ENCODE assay signal across 2 cellular contexts in the genomic region with DNA sequence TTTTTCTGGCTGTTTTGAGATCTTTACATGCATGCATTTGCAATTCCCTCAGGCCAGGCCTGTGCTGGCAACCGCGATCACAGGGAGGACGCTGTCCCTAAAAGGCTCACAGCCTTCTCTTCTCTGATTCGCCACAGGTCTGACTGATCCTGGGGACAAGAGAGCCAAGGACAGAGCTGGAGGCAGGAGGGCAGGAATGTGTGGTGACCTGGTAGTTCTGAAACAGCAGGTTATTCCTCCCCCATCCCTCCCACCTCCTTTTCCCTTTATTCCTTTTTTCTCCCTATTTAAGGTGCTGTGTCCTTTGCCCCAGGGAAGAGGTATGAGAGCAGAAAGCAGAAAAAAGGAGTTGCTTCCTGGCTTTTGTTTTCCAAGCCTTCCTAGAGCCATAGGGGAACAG.
TF ChIP-seq lines count a peak whose summit lies in the region.

No MANE protein-coding gene starts in this region.

TF ChIP-seq in GM23338, 12 proteins besides CTCF, POLR2A, EP300 and RAD21:
- TF ChIP-seq, protein P1, sequence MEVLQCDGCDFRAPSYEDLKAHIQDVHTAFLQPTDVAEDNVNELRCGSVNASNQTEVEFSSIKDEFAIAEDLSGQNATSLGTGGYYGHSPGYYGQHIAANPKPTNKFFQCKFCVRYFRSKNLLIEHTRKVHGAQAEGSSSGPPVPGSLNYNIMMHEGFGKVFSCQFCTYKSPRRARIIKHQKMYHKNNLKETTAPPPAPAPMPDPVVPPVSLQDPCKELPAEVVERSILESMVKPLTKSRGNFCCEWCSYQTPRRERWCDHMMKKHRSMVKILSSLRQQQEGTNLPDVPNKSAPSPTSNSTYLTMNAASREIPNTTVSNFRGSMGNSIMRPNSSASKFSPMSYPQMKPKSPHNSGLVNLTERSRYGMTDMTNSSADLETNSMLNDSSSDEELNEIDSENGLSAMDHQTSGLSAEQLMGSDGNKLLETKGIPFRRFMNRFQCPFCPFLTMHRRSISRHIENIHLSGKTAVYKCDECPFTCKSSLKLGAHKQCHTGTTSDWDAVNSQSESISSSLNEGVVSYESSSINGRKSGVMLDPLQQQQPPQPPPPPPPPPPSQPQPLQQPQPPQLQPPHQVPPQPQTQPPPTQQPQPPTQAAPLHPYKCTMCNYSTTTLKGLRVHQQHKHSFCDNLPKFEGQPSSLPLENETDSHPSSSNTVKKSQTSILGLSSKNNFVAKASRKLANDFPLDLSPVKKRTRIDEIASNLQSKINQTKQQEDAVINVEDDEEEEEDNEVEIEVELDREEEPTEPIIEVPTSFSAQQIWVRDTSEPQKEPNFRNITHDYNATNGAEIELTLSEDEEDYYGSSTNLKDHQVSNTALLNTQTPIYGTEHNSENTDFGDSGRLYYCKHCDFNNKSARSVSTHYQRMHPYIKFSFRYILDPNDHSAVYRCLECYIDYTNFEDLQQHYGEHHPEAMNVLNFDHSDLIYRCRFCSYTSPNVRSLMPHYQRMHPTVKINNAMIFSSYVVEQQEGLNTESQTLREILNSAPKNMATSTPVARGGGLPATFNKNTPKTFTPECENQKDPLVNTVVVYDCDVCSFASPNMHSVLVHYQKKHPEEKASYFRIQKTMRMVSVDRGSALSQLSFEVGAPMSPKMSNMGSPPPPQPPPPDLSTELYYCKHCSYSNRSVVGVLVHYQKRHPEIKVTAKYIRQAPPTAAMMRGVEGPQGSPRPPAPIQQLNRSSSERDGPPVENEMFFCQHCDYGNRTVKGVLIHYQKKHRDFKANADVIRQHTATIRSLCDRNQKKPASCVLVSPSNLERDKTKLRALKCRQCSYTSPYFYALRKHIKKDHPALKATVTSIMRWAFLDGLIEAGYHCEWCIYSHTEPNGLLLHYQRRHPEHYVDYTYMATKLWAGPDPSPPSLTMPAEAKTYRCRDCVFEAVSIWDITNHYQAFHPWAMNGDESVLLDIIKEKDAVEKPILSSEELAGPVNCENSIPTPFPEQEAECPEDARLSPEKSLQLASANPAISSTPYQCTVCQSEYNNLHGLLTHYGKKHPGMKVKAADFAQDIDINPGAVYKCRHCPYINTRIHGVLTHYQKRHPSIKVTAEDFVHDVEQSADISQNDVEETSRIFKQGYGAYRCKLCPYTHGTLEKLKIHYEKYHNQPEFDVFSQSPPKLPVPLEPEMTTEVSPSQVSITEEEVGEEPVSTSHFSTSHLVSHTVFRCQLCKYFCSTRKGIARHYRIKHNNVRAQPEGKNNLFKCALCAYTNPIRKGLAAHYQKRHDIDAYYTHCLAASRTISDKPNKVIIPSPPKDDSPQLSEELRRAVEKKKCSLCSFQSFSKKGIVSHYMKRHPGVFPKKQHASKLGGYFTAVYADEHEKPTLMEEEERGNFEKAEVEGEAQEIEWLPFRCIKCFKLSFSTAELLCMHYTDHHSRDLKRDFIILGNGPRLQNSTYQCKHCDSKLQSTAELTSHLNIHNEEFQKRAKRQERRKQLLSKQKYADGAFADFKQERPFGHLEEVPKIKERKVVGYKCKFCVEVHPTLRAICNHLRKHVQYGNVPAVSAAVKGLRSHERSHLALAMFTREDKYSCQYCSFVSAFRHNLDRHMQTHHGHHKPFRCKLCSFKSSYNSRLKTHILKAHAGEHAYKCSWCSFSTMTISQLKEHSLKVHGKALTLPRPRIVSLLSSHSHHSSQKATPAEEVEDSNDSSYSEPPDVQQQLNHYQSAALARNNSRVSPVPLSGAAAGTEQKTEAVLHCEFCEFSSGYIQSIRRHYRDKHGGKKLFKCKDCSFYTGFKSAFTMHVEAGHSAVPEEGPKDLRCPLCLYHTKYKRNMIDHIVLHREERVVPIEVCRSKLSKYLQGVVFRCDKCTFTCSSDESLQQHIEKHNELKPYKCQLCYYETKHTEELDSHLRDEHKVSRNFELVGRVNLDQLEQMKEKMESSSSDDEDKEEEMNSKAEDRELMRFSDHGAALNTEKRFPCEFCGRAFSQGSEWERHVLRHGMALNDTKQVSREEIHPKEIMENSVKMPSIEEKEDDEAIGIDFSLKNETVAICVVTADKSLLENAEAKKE (CRISPR knock-in tag; IDR thresholded peaks at IDR 0.05): peak; percentile 78; the same call in 1 of the 2 replicates
- TF ChIP-seq STAT1 (IDR thresholded peaks at IDR 0.05; ENCODE audit: unreplicated experiment) (no peak), NANOG (IDR thresholded peaks at IDR 0.05; ENCODE audit: borderline replicate concordance) (no peak), POLR2AphosphoS5 (IDR thresholded peaks at IDR 0.05; ENCODE audit: low read depth) (0 out of 2 replicates have a peak, but pooled peaks have one; percentile 18)

TF ChIP-seq in K562, 482 proteins besides CTCF, POLR2A, EP300 and RAD21:
- TF ChIP-seq, protein P2, sequence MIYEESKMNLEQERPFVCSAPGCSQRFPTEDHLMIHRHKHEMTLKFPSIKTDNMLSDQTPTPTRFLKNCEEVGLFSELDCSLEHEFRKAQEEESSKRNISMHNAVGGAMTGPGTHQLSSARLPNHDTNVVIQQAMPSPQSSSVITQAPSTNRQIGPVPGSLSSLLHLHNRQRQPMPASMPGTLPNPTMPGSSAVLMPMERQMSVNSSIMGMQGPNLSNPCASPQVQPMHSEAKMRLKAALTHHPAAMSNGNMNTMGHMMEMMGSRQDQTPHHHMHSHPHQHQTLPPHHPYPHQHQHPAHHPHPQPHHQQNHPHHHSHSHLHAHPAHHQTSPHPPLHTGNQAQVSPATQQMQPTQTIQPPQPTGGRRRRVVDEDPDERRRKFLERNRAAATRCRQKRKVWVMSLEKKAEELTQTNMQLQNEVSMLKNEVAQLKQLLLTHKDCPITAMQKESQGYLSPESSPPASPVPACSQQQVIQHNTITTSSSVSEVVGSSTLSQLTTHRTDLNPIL (CRISPR knock-in tag; IDR thresholded peaks at IDR 0.05): no peak
- TF ChIP-seq MTA2 (IDR thresholded peaks at IDR 0.05; ENCODE audit: low read depth): no peak
- TF ChIP-seq ZNF253 (CRISPR knock-in tag; conservative IDR thresholded peaks at IDR 0.05): no peak
TF ChIP-seq in K562: peak in this region for 0.
